ENCODE assay signal across 13 cellular contexts in the genomic region with DNA sequence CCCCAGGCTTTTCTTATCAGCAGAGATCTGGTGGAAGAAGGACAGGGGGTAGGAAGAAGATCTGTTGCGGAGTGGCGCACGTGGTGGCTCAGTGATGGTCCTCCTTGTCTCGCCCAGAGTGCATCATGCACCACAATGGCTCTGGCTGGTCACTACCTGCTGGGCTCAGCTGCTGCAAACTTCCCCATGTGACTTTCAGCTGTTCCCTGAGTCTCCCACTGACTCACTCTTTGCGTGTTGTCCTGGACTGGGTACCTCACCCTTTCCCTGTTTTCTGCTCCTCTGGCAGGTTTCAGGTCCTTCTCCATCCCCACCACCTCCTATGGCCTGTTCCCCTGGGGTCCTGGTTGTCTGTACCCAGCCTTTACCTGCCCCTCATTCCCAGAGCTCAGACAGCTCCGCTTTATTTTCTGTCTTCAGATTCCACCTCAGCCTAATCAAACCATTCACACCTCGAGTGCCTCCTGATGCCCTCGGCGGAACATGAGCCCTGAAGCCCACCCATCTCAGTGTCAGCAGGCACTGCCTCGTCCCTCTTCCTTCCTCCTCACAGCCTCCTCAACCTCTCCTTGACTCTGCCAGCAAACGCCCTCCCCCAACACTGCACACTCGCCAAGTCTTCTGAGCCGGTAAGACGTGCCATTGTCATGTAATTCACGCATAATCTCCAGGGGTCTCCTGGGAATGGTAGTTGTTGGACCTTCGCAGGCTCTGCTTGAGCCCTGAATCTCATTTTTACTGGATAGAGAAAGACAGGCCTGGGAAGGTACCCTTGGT. TPM values are rescaled to one million over a fixed set of nuclear protein-coding genes. Genes with fewer than 3 reads are reported as not detected.
DNase-seq lines count a peak whose midpoint lies in the region; ATAC-seq and TF ChIP-seq lines count a peak whose summit lies in the region.
"Had no signal": no experiment of that assay in that cellular context is flagged by ENCODE, and none has a peak within 500 bp of the region (broad histone marks: within the 10 kb centered on the region; RNA-seq: fewer than 3 reads in every experiment).

No MANE protein-coding gene starts in this region.

- no peak for ATAC-seq in thoracic aorta (ENCODE audit: insufficient number of reproducible peaks, low FRiP score, low read depth)
- ATAC-seq in HG03460 (IDR thresholded peaks at IDR 0.05; ENCODE audit: unreplicated experiment) = no peak

- H3K9me3 ChIP-seq in esophagus (ENCODE audit: control insufficient read depth in 2 of 2, insufficient read depth in 1 of 2, low read depth in 1 of 2, low read length in 1 of 2) (peaks cover 0 to under 1% of the 10 kb centered on the region in 2 donors), mucosa of rectum (ENCODE audit: control insufficient read depth in 2 of 2, low read length in 2 of 2) (no peaks in the 10 kb centered on the region), thoracic aorta (no peaks in the 10 kb centered on the region)

- no peaks in the 10 kb centered on the region for H3K27me3 ChIP-seq in esophagus (ENCODE audit: control insufficient read depth in 1 of 2, insufficient read depth in 2 of 2, low read length in 2 of 2)
- H3K27me3 ChIP-seq in mucosa of rectum (ENCODE audit: control insufficient read depth in 2 of 2, insufficient read depth in 2 of 2, low read length in 2 of 2) = peaks cover 0 to 2% of the 10 kb centered on the region in 2 donors
- no peaks in the 10 kb centered on the region for H3K27me3 ChIP-seq in thoracic aorta (replicated peaks; ENCODE audit: insufficient read depth)

- H3K36me3 ChIP-seq in esophagus (ENCODE audit: control insufficient read depth in 2 of 2, insufficient read depth in 2 of 2, low read length in 1 of 2) (peaks cover 2 to 12% of the 10 kb centered on the region in 2 donors), mucosa of rectum (ENCODE audit: control insufficient read depth in 2 of 2, insufficient read depth in 2 of 2, low read length in 2 of 2) (no peaks in the 10 kb centered on the region), thoracic aorta (peaks cover 31% of the 10 kb centered on the region)

- peak; percentile 42 for DNase-seq in NCI-H82 treated with DMSO at 0.1 percent for 48 hours (lab: John Stamatoyannopoulos, UW; ENCODE audit: unreplicated experiment)
- no peak for DNase-seq in thoracic aorta (ENCODE audit: low spot score)
- no peak for DNase-seq in activated CD4-positive, CD25-positive, alpha-beta regulatory T cell treated with anti-CD3 and anti-CD28 coated beads, Interleukin-2, amount 50 U/mL, for 72 hours
- no peak for DNase-seq in stimulated activated CD4-positive, alpha-beta T cell treated with anti-CD3 and anti-CD28 coated beads, Interleukin-12 subunit alpha, Interleukin-12 subunit beta, amount 100 ng/mL, for 4 hours
- DNase-seq in stimulated activated CD4-positive, alpha-beta T cell treated with anti-CD3 and anti-CD28 coated beads, Interleukin-4, amount 100 ng/mL, for 1 hour = no peak
- DNase-seq: immature natural killer cell, NCI-H226, posterior cingulate gyrus, RPMI8226 had no signal

- WGBS in esophagus, 2 donors = 66 to 68% methylated on average over 16 of the region's 16 CpGs

- TF ChIP-seq CTCF in thoracic aorta (IDR thresholded peaks at IDR 0.05) = no peak

- H3K9ac ChIP-seq in mucosa of rectum (ENCODE audit: low read depth in 1 of 2, low read length in 2 of 2) = peak overlapping the region in 1 of 2 donors; percentile 31
- H3K9ac ChIP-seq: KMS-11 had no signal

- H3K27ac ChIP-seq in esophagus (ENCODE audit: low read depth in 2 of 2, low read length in 1 of 2) (peak overlapping the region; percentile 44 to 85), mucosa of rectum (ENCODE audit: low read depth in 2 of 2, low read length in 2 of 2) (peak overlapping the region; percentile 20 to 78), thoracic aorta (peak overlapping the region; percentile 84)
- H3K27ac ChIP-seq: KMS-11 had no signal

- H3K4me3 ChIP-seq in esophagus (ENCODE audit: low read depth in 1 of 2, low read length in 2 of 2) (peak overlapping the region; percentile 2 to 45), mucosa of rectum (ENCODE audit: low read length in 2 of 2) (peak overlapping the region; percentile 64 to 74), thoracic aorta (peak overlapping the region; percentile 83)

- peaks cover 3 to 7% of the 10 kb centered on the region in 2 donors for H3K4me1 ChIP-seq in esophagus (ENCODE audit: control insufficient read depth in 2 of 2, insufficient read depth in 2 of 2, low read length in 1 of 2)
- H3K4me1 ChIP-seq in mucosa of rectum (ENCODE audit: control insufficient read depth in 2 of 2, insufficient read depth in 2 of 2, low read length in 2 of 2) = peaks cover 0 to 8% of the 10 kb centered on the region in 2 donors
- peaks cover 17 to 36% of the 10 kb centered on the region in 2 donors for H3K4me1 ChIP-seq in thoracic aorta (ENCODE audit: control insufficient read depth in 1 of 2, low read depth in 2 of 2)

RNA-seq across cellular contexts. Expression of a gene that starts 1.8 kb away (rescaled TPM):
- 10 to 100 TPM; 30.8 to 99.4 TPM for polyA plus RNA-seq in esophagus
- total RNA-seq in thoracic aorta = 100 to 1,000 TPM; 811 to 997 TPM

RNA-seq across cellular contexts. Expression of a gene that starts 18.6 kb away (rescaled TPM):
- polyA plus RNA-seq in esophagus = 10 to 100 TPM; 14.7 to 18.0 TPM
- total RNA-seq in thoracic aorta = 100 to 1,000 TPM; 126 to 134 TPM

RNA-seq across cellular contexts. Expression of a gene that starts 29.9 kb away (rescaled TPM):
- 10 to 100 TPM; 26.6 to 80.5 TPM for polyA plus RNA-seq in esophagus
- 100 to 1,000 TPM; 456 to 715 TPM for total RNA-seq in thoracic aorta
- polyA plus RNA-seq: immature natural killer cell had no signal

RNA-seq across cellular contexts. Expression of a gene that starts 38.3 kb away (rescaled TPM):
- 1 to 10 TPM in 1 of 2 donors, under 1 TPM in 1; 0.65 to 2.2 TPM for polyA plus RNA-seq in esophagus
- total RNA-seq in thoracic aorta = under 1 TPM in 1 of 2 donors, not detected in 1; 0.71 TPM
- polyA plus RNA-seq: immature natural killer cell had no signal

RNA-seq across cellular contexts. Expression of a gene that starts 39.8 kb away (rescaled TPM):
- 10 to 100 TPM in 1 of 2 donors, 1 to 10 TPM in 1; 5.3 to 12.0 TPM for polyA plus RNA-seq in esophagus
- total RNA-seq in thoracic aorta = 10 to 100 TPM; 27.2 to 28.9 TPM

Comparison
In these comparisons a context has a peak if more than half of its experiments do, and no peak if none do; other contexts are left out.
1. H3K4me3 ChIP-seq: peak in every context shown above with its lines; median percentile 83 in thoracic aorta; 69 in mucosa of rectum; 24 in esophagus.